In the genomic region with DNA sequence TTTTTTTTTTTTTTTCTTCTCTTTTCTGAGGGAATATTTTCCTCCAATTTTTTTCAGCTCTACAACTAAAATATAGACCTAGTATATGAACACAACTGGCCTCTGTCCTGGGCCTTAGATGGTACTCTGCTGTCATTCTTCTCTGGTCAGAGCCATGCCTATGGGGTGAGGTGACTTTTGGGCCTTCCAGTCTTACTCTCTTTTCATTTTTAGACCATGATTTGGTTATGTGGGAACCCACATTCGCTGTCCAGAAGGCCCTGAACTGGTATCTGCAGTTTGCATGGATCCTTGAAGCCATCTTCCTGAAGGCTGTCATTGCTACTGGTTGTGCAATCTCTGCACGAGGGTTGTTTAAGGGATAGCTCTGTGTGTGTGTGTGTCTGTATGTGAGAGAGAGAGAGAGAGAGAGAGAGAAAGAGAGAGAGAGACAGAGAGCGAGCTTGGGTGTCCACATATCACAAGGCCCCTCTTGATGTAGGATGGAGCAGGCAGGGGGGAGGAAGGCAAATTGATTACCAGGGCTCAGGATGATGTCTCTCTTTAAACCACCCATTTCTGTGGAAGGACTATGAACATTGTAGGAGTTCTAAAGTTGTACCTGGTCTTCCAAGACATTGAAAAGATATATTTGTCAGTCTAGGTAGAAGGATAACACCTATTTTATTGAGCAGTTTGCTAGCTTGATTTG, we compare ENCODE assay signal across 10 cellular contexts. TPM values are rescaled to one million over a fixed set of nuclear protein-coding genes. Genes with fewer than 3 reads are reported as not detected.
A peak's percentile ranks its signal among the peaks of the same experiment; 100 is the strongest.
DNase-seq lines count a peak whose midpoint lies in the region; ATAC-seq and TF ChIP-seq lines count a peak whose summit lies in the region.
"Had no signal": no experiment of that assay in that cellular context is flagged by ENCODE, and none has a peak within 500 bp of the region (broad histone marks: within the 10 kb centered on the region; RNA-seq: fewer than 3 reads in every experiment).

No MANE protein-coding gene starts in this region.

- H3K27ac Mint-ChIP-seq in CD14-positive monocyte (peak overlapping the region; percentile 72 to 91 (median 79)), natural killer cell (peak overlapping the region; percentile 91 to 92)

- H3K4me3 ChIP-seq in coronary artery: peak overlapping the region; percentile 26
- no peak overlapping the region for H3K4me3 ChIP-seq in osteoblast (ENCODE audit: insufficient read depth, low read length)

- no peak for DNase-seq in CD14-positive monocyte (ENCODE audit: low spot score)
- DNase-seq in MV-4-11 (lab: John Stamatoyannopoulos, UW): peak; percentile 75
- no peak for DNase-seq in coronary artery (ENCODE audit: low spot score)
- DNase-seq in natural killer cell: no peak
- no peak for DNase-seq in osteoblast (ENCODE audit: insufficient read length, low spot score, missing footprints)
- no peak for DNase-seq in activated effector memory CD4-positive, alpha-beta T cell treated with anti-CD3 and anti-CD28 coated beads, Interleukin-2, amount 50 U/mL, for 16 hours
- DNase-seq: DMS153, NCI-H1417 treated with DMSO at 0.1 percent for 48 hours had no signal

- no peak overlapping the region for H2AFZ ChIP-seq in osteoblast (ENCODE audit: low read length)

- H3K27ac ChIP-seq in coronary artery (peak overlapping the region in 1 of 2 donors; percentile 35), osteoblast (ENCODE audit: low read depth, low read length) (no peak overlapping the region)

- peak in 1 of 3 donors; percentile 7 for ATAC-seq in natural killer cell
- no peak for ATAC-seq in HG03135 (IDR thresholded peaks at IDR 0.05; ENCODE audit: unreplicated experiment)
- ATAC-seq in GM19395 (IDR thresholded peaks at IDR 0.05; ENCODE audit: unreplicated experiment): no peak

- no peaks in the 10 kb centered on the region for H3K9me3 Mint-ChIP-seq in CD14-positive monocyte
- H3K9me3 Mint-ChIP-seq in natural killer cell: no peaks in the 10 kb centered on the region

- peaks cover 98% of the 10 kb centered on the region for H3K79me2 ChIP-seq in osteoblast (ENCODE audit: insufficient read depth, low read length)

- H4K20me1 ChIP-seq in osteoblast (ENCODE audit: insufficient read depth, low read length): peaks cover 50% of the 10 kb centered on the region

- TF ChIP-seq CTCF in CD14-positive monocyte (IDR thresholded peaks at IDR 0.05) (no peak), coronary artery (IDR thresholded peaks at IDR 0.05) (no peak), natural killer cell (IDR thresholded peaks at IDR 0.05) (no peak), osteoblast (IDR thresholded peaks at IDR 0.05; ENCODE audit: extremely low read depth, low read depth, low read length) (no peak)

- H3K4me2 ChIP-seq in osteoblast (ENCODE audit: insufficient read depth, low read length): no peak overlapping the region

- intact Hi-C loops in CD14-positive monocyte (cut with micrococcal nuclease): no loop called here
- intact Hi-C loops in natural killer cell (cut with micrococcal nuclease): loop anchor here (2.0 kb wide), 1 partner anchor 18 kb away; no protein-coding TSS in a partner anchor

- no peaks in the 10 kb centered on the region for H3K27me3 ChIP-seq in osteoblast (ENCODE audit: insufficient read depth, low read length)

- H3K27me3 Mint-ChIP-seq in CD14-positive monocyte (ENCODE audit: low read depth in 3 of 3) (no peaks in the 10 kb centered on the region), natural killer cell (ENCODE audit: low read depth in 2 of 2) (no peaks in the 10 kb centered on the region)

- H3K4me3 Mint-ChIP-seq in CD14-positive monocyte (peak overlapping the region; percentile 42 to 72), natural killer cell (peak overlapping the region; percentile 97)

- peaks cover 51% of the 10 kb centered on the region for H3K4me1 ChIP-seq in osteoblast (ENCODE audit: insufficient read depth, low read length)

- H3K9me3 ChIP-seq in osteoblast (ENCODE audit: low read depth, low read length): no peaks in the 10 kb centered on the region

- no peaks in the 10 kb centered on the region for H3K36me3 ChIP-seq in osteoblast (ENCODE audit: insufficient read depth, low read length)

- H3K36me3 Mint-ChIP-seq in CD14-positive monocyte (peaks cover 30 to 32% of the 10 kb centered on the region in 2 donors), natural killer cell (no peaks in the 10 kb centered on the region)

- H3K4me1 Mint-ChIP-seq in CD14-positive monocyte (peaks cover 90% of the 10 kb centered on the region), natural killer cell (peaks cover 95 to 98% of the 10 kb centered on the region in 2 donors)

RNA-seq across cellular contexts. Expression of gene TGFBR2, which starts 6.9 kb away (rescaled TPM):
- polyA plus RNA-seq in CD14-positive monocyte: 10 to 100 TPM; 46.6 to 60.3 TPM
- total RNA-seq in natural killer cell (100 to 1,000 TPM in 1 of 3 donors, 10 to 100 TPM in 2; 70.4 to 113 (median 99.3) TPM), osteoblast (118 and 162 TPM in 2 replicates)
